Comparison of ENCODE assay signal across 13 cellular contexts in the genomic region with DNA sequence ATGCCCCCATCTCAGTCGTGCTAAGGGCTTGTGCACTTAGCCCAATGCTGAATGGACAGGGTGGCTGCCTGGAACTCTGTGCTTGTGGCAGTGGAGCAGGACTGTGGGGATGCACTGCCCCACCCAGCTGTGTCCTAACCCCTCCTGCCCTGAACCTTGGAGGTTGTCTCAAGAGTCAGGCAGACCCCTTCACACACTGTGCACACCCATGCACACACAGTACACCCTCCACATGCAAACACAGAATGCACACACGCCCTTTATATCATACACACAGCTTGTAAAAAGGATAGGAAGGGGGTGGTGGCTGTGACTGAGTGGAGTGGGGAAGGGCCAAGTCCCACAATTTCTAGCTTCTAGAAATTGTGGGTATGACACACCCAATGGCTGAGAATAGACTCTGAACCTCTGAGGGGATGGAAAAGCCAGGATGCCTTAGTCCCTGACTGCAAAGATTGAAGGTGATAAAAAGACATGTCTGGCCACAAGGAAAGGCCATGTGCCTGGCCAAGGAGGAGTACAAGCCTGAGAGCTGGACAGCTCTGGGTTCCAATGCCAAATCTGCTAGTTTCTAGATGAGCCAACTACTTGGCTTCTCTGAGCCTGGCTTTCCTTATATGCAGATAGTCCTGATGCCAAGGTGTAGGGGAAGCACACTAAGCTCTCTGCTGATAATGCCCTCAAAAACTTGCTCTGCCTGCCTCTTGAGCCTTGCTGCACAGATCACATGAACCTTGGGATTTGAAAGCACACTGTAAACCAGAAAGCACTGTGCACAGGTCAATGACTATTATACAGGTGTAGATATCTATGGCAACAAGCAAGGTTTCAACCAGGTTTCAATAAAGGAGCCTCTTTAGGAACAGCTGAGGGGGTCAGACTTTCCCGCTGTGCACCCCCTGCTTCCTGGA. TPM values are rescaled to one million over a fixed set of nuclear protein-coding genes. Genes with fewer than 3 reads are reported as not detected.
A peak's percentile ranks its signal among the peaks of the same experiment; 100 is the strongest.
DNase-seq lines count a peak whose midpoint lies in the region; ATAC-seq, FAIRE-seq and TF ChIP-seq lines count a peak whose summit lies in the region.
"Had no signal": no experiment of that assay in that cellular context is flagged by ENCODE, and none has a peak within 500 bp of the region (broad histone marks: within the 10 kb centered on the region; RNA-seq: fewer than 3 reads in every experiment).

No MANE protein-coding gene starts in this region.

- H3K9me3 ChIP-seq in Panc1 (ENCODE audit: control insufficient read depth, insufficient read depth, low read depth, low read length) = no peaks in the 10 kb centered on the region
- no peaks in the 10 kb centered on the region for H3K9me3 ChIP-seq in hepatocyte (ENCODE audit: low read depth)
- H3K9me3 ChIP-seq in pancreas = no peaks in the 10 kb centered on the region
- H3K9me3 ChIP-seq in tibial artery = peaks cover 0 to 3% (median 0%) of the 10 kb centered on the region in 3 donors

- TF ChIP-seq CTCF in Panc1 (IDR thresholded peaks at IDR 0.05) (no peak), hepatocyte (IDR thresholded peaks at IDR 0.05; ENCODE audit: poor library complexity) (no peak), pancreas (IDR thresholded peaks at IDR 0.05) (no peak), tibial artery (IDR thresholded peaks at IDR 0.05) (no peak)

- FAIRE-seq in G401.6 (lab: Jason Lieb, UNC) = peak; percentile 92
- FAIRE-seq in pancreas (lab: Jason Lieb, UNC) = no peak
- FAIRE-seq: GM18507 had no signal

- no TSS peak for BruUV-seq in Panc1 (replicated peaks; lab: Mats Ljungman, UMichigan)

- intact Hi-C loops in Panc1 (cut with micrococcal nuclease; ENCODE audit: unreplicated experiment) = no loop called here
- intact Hi-C loops in pancreas (cut with DNase I) = loop anchor here in 1 of 3 donors (10.0 kb wide), 1 partner anchor 78 kb away; no protein-coding TSS in a partner anchor
- intact Hi-C loops in tibial artery (cut with DNase I; ENCODE audit: low total_unique reads) = no loop called here

- ATAC-seq in Panc1 = peak; percentile 54; the same call in 1 of the 2 replicates
- ATAC-seq in pancreas = peak; percentile 8 to 24 (median 12)
- ATAC-seq: activated CD4-positive, alpha-beta T cell treated with anti-CD3 and anti-CD28 coated beads for 36 hours had no signal

- H3K27me3 ChIP-seq in Panc1 (ENCODE audit: control insufficient read depth, insufficient read depth, low read length) (no peaks in the 10 kb centered on the region), hepatocyte (no peaks in the 10 kb centered on the region), pancreas (no peaks in the 10 kb centered on the region), tibial artery (no peaks in the 10 kb centered on the region)

- POLR2A ChIA-PET in Panc1 (lab: Charles Lee) = interaction anchor here (0.5 to 1.7 kb wide), 9 partner anchors 9 to 679 kb away, joined by 3 to 6 read pairs (median 4); a partner anchor contains a TSS

- peak overlapping the region in 1 of 2 experiments; percentile 1; a peak in 1 of 4 replicates for H3K4me3 ChIP-seq in Panc1 (ENCODE audit: low read depth in 2 of 2, low read length in 2 of 2)
- no peak overlapping the region for H3K4me3 ChIP-seq in hepatocyte
- H3K4me3 ChIP-seq in pancreas = no peak overlapping the region
- H3K4me3 ChIP-seq in tibial artery = no peak overlapping the region

- WGBS in hepatocyte (ENCODE audit: low lambda C conversion rate, missing lambda C conversion rate) = 55% methylated on average over 3 of the region's 3 CpGs
- WGBS in pancreas, 2 donors = 45 to 59% methylated on average over 3 of the region's 3 CpGs

- H3K4me1 ChIP-seq in Panc1 (ENCODE audit: control insufficient read depth, insufficient read depth, low read length) (peaks cover 57% of the 10 kb centered on the region), hepatocyte (ENCODE audit: insufficient read depth) (peaks cover 40% of the 10 kb centered on the region), pancreas (peaks cover 14 to 56% (median 36%) of the 10 kb centered on the region in 3 donors), tibial artery (peaks cover 0 to 17% (median 5%) of the 10 kb centered on the region in 4 donors)

- H3K36me3 ChIP-seq in Panc1 (ENCODE audit: control insufficient read depth, insufficient read depth, low read length) (peaks cover 15% of the 10 kb centered on the region), hepatocyte (replicated peaks; ENCODE audit: insufficient read depth, low read depth) (peaks cover 5% of the 10 kb centered on the region), pancreas (peaks cover 0 to 47% (median 34%) of the 10 kb centered on the region in 3 donors), tibial artery (peaks cover 0 to 30% (median 0%) of the 10 kb centered on the region in 3 donors)

- H3K79me2 ChIP-seq in hepatocyte = peaks cover 21% of the 10 kb centered on the region

- in situ Hi-C loops in Panc1 (cut with HindIII; ENCODE audit: low pct_unique_long_range_greater_than_20kb, low sequenced_read_pairs) = loop anchor here (25.0 kb wide), 1 partner anchor 91 kb away; no protein-coding TSS in a partner anchor

- CTCF ChIA-PET in Panc1 (lab: Charles Lee) = interaction anchor here (0.6 to 2.7 kb wide), 4 partner anchors 81 to 753 kb away, joined by 3 to 18 read pairs (median 6); no protein-coding TSS in a partner anchor

- peak overlapping the region; percentile 73 for H3K27ac ChIP-seq in Panc1 (ENCODE audit: low read length)
- H3K27ac ChIP-seq in hepatocyte = peak overlapping the region; percentile 76
- peak overlapping the region; percentile 8 to 57 (median 38) for H3K27ac ChIP-seq in pancreas
- H3K27ac ChIP-seq in tibial artery = no peak overlapping the region
- H3K27ac ChIP-seq: C4-2B had no signal

- H3K4me2 ChIP-seq in hepatocyte = peak overlapping the region; percentile 13

- DNase-seq in Panc1 (ENCODE audit: low read depth, low spot score) (no peak), hepatocyte (ENCODE audit: low spot score) (peak; percentile 57), pancreas (no peak), cerebellum (ENCODE audit: low spot score) (no peak), SIG-M5 (lab: John Stamatoyannopoulos, UW) (no peak), tibial artery (no peak), GOT3 (lab: John Stamatoyannopoulos, UW) (no peak)
- DNase-seq: activated CD4-positive, alpha-beta T cell treated with anti-CD3 and anti-CD28 coated beads for 36 hours; T-helper 1 cell had no signal

- H3K9me2 ChIP-seq in hepatocyte (replicated peaks; ENCODE audit: insufficient read depth) = no peaks in the 10 kb centered on the region

- no peak overlapping the region for H2AFZ ChIP-seq in hepatocyte

- H4K20me1 ChIP-seq in hepatocyte (ENCODE audit: insufficient read depth, poor library complexity, severe bottlenecking) = peaks cover 39% of the 10 kb centered on the region

RNA-seq across cellular contexts. Expression of a gene that starts 8.4 kb away (rescaled TPM):
- 6,125 TPM for total RNA-seq in Panc1 (2021; ENCODE audit: unreplicated experiment)
- 7,157 TPM for polyA plus RNA-seq in Panc1 (2012; ENCODE audit: insufficient read length)
- total RNA-seq in hepatocyte = 1,376 and 1,381 TPM in 2 replicates
- polyA plus RNA-seq in hepatocyte = 2,058 and 2,283 TPM in 2 replicates
- total RNA-seq in pancreas = 100 to 1,000 TPM; 317 to 789 (median 496) TPM
- 100 to 1,000 TPM; 698 to 759 TPM for polyA plus RNA-seq in pancreas
- total RNA-seq in cerebellum = 1.9 TPM

RNA-seq across cellular contexts. Expression of a gene that starts 47.7 kb away (rescaled TPM):
- not detected for total RNA-seq in Panc1 (2021; ENCODE audit: unreplicated experiment)
- not detected for polyA plus RNA-seq in Panc1 (2012; ENCODE audit: insufficient read length)
- 0.08 TPM in 1 of 2 replicates, not detected in the other for total RNA-seq in hepatocyte
- not detected in 2 replicates for polyA plus RNA-seq in hepatocyte
- under 1 TPM in 2 of 6 donors, not detected in 4; 0.35 to 0.56 TPM for total RNA-seq in pancreas
- 1 to 10 TPM in 1 of 2 donors, under 1 TPM in 1; 0.27 to 1.1 TPM for polyA plus RNA-seq in pancreas
- total RNA-seq in cerebellum = not detected
- total RNA-seq: activated CD4-positive, alpha-beta T cell treated with anti-CD3 and anti-CD28 coated beads for 36 hours; pulmonary artery endothelial cell had no signal

RNA-seq across cellular contexts. Expression of a gene that starts 52.5 kb away (rescaled TPM):
- 4,079 TPM for total RNA-seq in Panc1 (2021; ENCODE audit: unreplicated experiment)
- polyA plus RNA-seq in Panc1 (2012; ENCODE audit: insufficient read length) = 4,352 TPM
- total RNA-seq in hepatocyte = 676 and 753 TPM in 2 replicates
- polyA plus RNA-seq in hepatocyte = 1,621 and 1,849 TPM in 2 replicates
- 100 to 1,000 TPM; 309 to 595 (median 384) TPM for total RNA-seq in pancreas
- 100 to 1,000 TPM; 526 to 610 TPM for polyA plus RNA-seq in pancreas
- 2.9 TPM for total RNA-seq in cerebellum

Comparison
In these comparisons a context has a peak if more than half of its experiments do, and no peak if none do; other contexts are left out.
1. H3K27ac ChIP-seq: peak in Panc1 (single experiment), hepatocyte (single experiment) and pancreas (4 of 4); none in tibial artery (0 of 2).
2. RNA of a gene that starts 8.4 kb away (total RNA-seq): 6,125 TPM in Panc1 (single experiment), 1,376 to 1,381 TPM in hepatocyte and 317 to 789 TPM in pancreas; 1.9 TPM in cerebellum (single experiment); every median in the first group is over 100 times any median in the second.
3. RNA of a gene that starts 52.5 kb away (total RNA-seq): 4,079 TPM in Panc1 (single experiment), 676 to 753 TPM in hepatocyte and 309 to 595 TPM in pancreas; 2.9 TPM in cerebellum (single experiment); every median in the first group is over 10 times any median in the second.